ENCODE assay signal across 28 cellular contexts in the genomic region with DNA sequence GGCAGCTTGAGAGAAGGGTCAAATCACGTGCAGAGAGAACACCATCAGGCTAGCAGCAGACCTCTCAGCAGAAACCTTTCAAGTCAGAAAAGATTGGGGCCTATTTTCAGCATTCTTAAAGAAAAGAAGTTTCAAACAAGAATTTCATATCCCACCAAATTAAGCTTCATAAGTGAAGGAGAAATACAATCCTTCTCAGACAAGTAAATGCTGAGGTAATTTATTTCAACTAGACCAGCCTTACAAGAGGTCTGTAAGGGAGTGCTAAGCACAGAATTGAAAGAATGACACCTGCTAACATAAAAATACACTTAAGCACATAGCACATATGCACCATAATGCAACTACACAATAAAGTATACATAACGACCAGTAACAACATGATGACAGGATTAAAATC.
"Had no signal": no experiment of that assay in that cellular context is flagged by ENCODE, and none has a peak within 500 bp of the region (broad histone marks: within the 10 kb centered on the region; RNA-seq: fewer than 3 reads in every experiment).

No MANE protein-coding gene starts in this region.

- ATAC-seq: effector memory CD8-positive, alpha-beta T cell; esophagus mucosa; foreskin keratinocyte; gastrocnemius medialis; gastroesophageal sphincter; heart left ventricle; heart right ventricle had no signal

- H3K27ac ChIP-seq: colonic mucosa, coronary artery, dorsolateral prefrontal cortex, epithelial cell of prostate, esophagus muscularis mucosa, esophagus squamous epithelium, foreskin keratinocyte, gastrocnemius medialis, gastroesophageal sphincter, heart left ventricle, heart right ventricle had no signal

- H3K9me3 ChIP-seq: colonic mucosa, esophagus squamous epithelium, gastrocnemius medialis had no signal

- FAIRE-seq: colon, endometrium, endothelial cell of umbilical vein, frontal cortex had no signal

- H3K27me3 ChIP-seq: colonic mucosa, esophagus muscularis mucosa, esophagus squamous epithelium, foreskin keratinocyte, gastrocnemius medialis, gastroesophageal sphincter, heart left ventricle, heart right ventricle had no signal

- H3K4me1 ChIP-seq: colonic mucosa, esophagus muscularis mucosa, esophagus squamous epithelium, foreskin keratinocyte, gastrocnemius medialis, gastroesophageal sphincter, heart left ventricle, heart right ventricle had no signal

- H3K36me3 ChIP-seq: colonic mucosa, esophagus muscularis mucosa, esophagus squamous epithelium, gastrocnemius medialis, gastroesophageal sphincter, heart left ventricle, heart right ventricle had no signal

- DNase-seq: colonic mucosa; cortex of kidney; dermis blood vessel endothelial cell; dorsolateral prefrontal cortex; effector CD4-positive, alpha-beta T cell; effector CD8-positive, alpha-beta T cell; effector memory CD4-positive, alpha-beta T cell; effector memory CD8-positive, alpha-beta T cell; endodermal cell; erythroblast; esophagus squamous epithelium; foreskin fibroblast; foreskin keratinocyte; foreskin melanocyte; gastrocnemius medialis; glutamatergic neuron; head of caudate nucleus; heart left ventricle; heart right ventricle had no signal

- H3K4me3 ChIP-seq: colonic mucosa, coronary artery, dorsolateral prefrontal cortex, esophagus muscularis mucosa, esophagus squamous epithelium, gastrocnemius medialis, gastroesophageal sphincter, heart left ventricle, heart right ventricle had no signal
